ENCODE assay signal across 17 cellular contexts in genomic region chr13:39788097-39788496, GRCh38.
DNase-seq lines count a peak whose midpoint lies in the region; ATAC-seq and TF ChIP-seq lines count a peak whose summit lies in the region.
"Had no signal": no experiment of that assay in that cellular context is flagged by ENCODE, and none has a peak within 500 bp of the region (broad histone marks: within the 10 kb centered on the region; RNA-seq: fewer than 3 reads in every experiment).

No MANE protein-coding gene starts in this region.

- ATAC-seq in WTC11 (peak; percentile 77), heart right ventricle (peak; percentile 30 to 84 (median 72)), SK-N-SH treated with all-trans-retinoic acid at 6 μM for 48 hours (no peak)
- ATAC-seq: HCT116, K562 had no signal

- H3K9me3 ChIP-seq in heart right ventricle = peaks cover 0 to 20% (median 4%) of the 10 kb centered on the region in 11 donors
- peaks cover 4% of the 10 kb centered on the region for H3K9me3 ChIP-seq in trophoblast cell (ENCODE audit: insufficient read depth, low read depth, low read length)

- CTCF ChIA-PET in WTC11 (lab: Charles Lee) = no interaction called here

- H3K9me3 Mint-ChIP-seq in WTC11 = peaks cover 45% of the 10 kb centered on the region
- peaks cover 12% of the 10 kb centered on the region for H3K9me3 Mint-ChIP-seq in activated T-helper 1 cell treated with anti-CD3 and anti-CD28 coated beads, Interleukin-12 subunit alpha, Interleukin-12 subunit beta, Interleukin-2, Interleukin-4 antibody, amounts not matched to agents 30 ng/mL and 10 ng/mL and 1 ng/mL, durations not matched to agents 14 hours and 24 hours and 36 hours

- peaks cover 35% of the 10 kb centered on the region for H3K4me1 Mint-ChIP-seq in WTC11
- H3K4me1 Mint-ChIP-seq in activated T-helper 1 cell treated with anti-CD3 and anti-CD28 coated beads, Interleukin-12 subunit alpha, Interleukin-12 subunit beta, Interleukin-2, Interleukin-4 antibody, amounts not matched to agents 30 ng/mL and 10 ng/mL and 1 ng/mL, durations not matched to agents 14 hours and 24 hours and 36 hours (ENCODE audit: low read depth) = peaks cover 18% of the 10 kb centered on the region
- H3K4me1 Mint-ChIP-seq: B cell had no signal

- H2BK120ac ChIP-seq in trophoblast cell (ENCODE audit: insufficient read depth, low read length, poor library complexity) = no peak overlapping the region

- WGBS in heart right ventricle, 2 donors = 44 to 53% methylated on average over 5 of the region's 5 CpGs
- no CpG with 5 or more reads among the region's 5 CpGs for WGBS in trophoblast cell (ENCODE audit: extremely low coverage, insufficient coverage, insufficient read length)

- H3K79me1 ChIP-seq in trophoblast cell (ENCODE audit: low read length) = no peaks in the 10 kb centered on the region

- H3K9ac ChIP-seq in trophoblast cell (ENCODE audit: low read length) = no peak overlapping the region

- DNase-seq in DMS 273 (lab: John Stamatoyannopoulos, UW; ENCODE audit: unreplicated experiment) (peak; percentile 4), DMS 273 treated with DMSO at 0.1 percent for 48 hours (lab: John Stamatoyannopoulos, UW) (no peak), WTC11 (ENCODE audit: low spot score) (no peak), heart right ventricle (peak; percentile 21 to 44), trophoblast cell (peak; percentile 13 to 38)
- DNase-seq in activated T-helper 1 cell treated with anti-CD3 and anti-CD28 coated beads, Interleukin-12 subunit alpha, Interleukin-12 subunit beta, Interleukin-2, Interleukin-4 antibody, amounts not matched to agents 30 ng/mL and 10 ng/mL and 1 ng/mL, durations not matched to agents 14 hours and 24 hours and 36 hours (ENCODE audit: low spot score) = no peak
- no peak for DNase-seq in activated naive CD4-positive, alpha-beta T cell treated with Interleukin-2 at 50 U/mL for 16 hours
- DNase-seq: DMS153, GF-D8, NCI-H1105, NCI-H2081, Peyer's patch had no signal

- peak overlapping the region in 3 of 10 donors; percentile 4 to 42 (median 34) for H3K27ac ChIP-seq in heart right ventricle
- H3K27ac ChIP-seq in trophoblast cell (ENCODE audit: low read depth, low read length) = no peak overlapping the region
- H3K27ac ChIP-seq: 22Rv1, Peyer's patch had no signal

- peaks cover 34% of the 10 kb centered on the region for H3K36me3 Mint-ChIP-seq in WTC11
- H3K36me3 Mint-ChIP-seq in activated T-helper 1 cell treated with anti-CD3 and anti-CD28 coated beads, Interleukin-12 subunit alpha, Interleukin-12 subunit beta, Interleukin-2, Interleukin-4 antibody, amounts not matched to agents 30 ng/mL and 10 ng/mL and 1 ng/mL, durations not matched to agents 14 hours and 24 hours and 36 hours (ENCODE audit: low read depth) = peaks cover 3% of the 10 kb centered on the region

- H2AFZ ChIP-seq in trophoblast cell (ENCODE audit: insufficient read depth, low read length, poor library complexity) = no peak overlapping the region

- no peak overlapping the region for H3K4ac ChIP-seq in trophoblast cell (ENCODE audit: low read depth, low read length)

- no peak for TF ChIP-seq CTCF in WTC11 (IDR thresholded peaks at IDR 0.05)
- TF ChIP-seq CTCF in heart right ventricle (IDR thresholded peaks at IDR 0.05) = no peak

- no peak overlapping the region for H4K12ac ChIP-seq in trophoblast cell (ENCODE audit: low read depth, low read length)

- POLR2A ChIA-PET in WTC11 (lab: Charles Lee) = no interaction called here

- H2BK12ac ChIP-seq in trophoblast cell (ENCODE audit: low read length) = peak overlapping the region; percentile 83

- H4K8ac ChIP-seq in trophoblast cell (ENCODE audit: low read depth, low read length) = no peak overlapping the region

- intact Hi-C loops in heart right ventricle (cut with DNase I) = loop anchor here in 2 of 10 donors (5.0 to 10.0 kb wide), 2 partner anchors 157 to 894 kb away; no protein-coding TSS in a partner anchor
- intact Hi-C loops in activated T-helper 1 cell treated with anti-CD3 and anti-CD28 coated beads, Interleukin-12 subunit alpha, Interleukin-12 subunit beta, Interleukin-2, Interleukin-4 antibody, amounts not matched to agents 30 ng/mL and 10 ng/mL and 1 ng/mL, durations not matched to agents 14 hours and 24 hours and 36 hours (cut with micrococcal nuclease) = loop anchor here (10.0 kb wide), 1 partner anchor 517 kb away; no protein-coding TSS in a partner anchor

- H3K27ac Mint-ChIP-seq in WTC11 = no peak overlapping the region
- H3K27ac Mint-ChIP-seq in activated T-helper 1 cell treated with anti-CD3 and anti-CD28 coated beads, Interleukin-12 subunit alpha, Interleukin-12 subunit beta, Interleukin-2, Interleukin-4 antibody, amounts not matched to agents 30 ng/mL and 10 ng/mL and 1 ng/mL, durations not matched to agents 14 hours and 24 hours and 36 hours = no peak overlapping the region
- H3K27ac Mint-ChIP-seq: B cell had no signal

- H3K36me3 ChIP-seq in heart right ventricle (no peaks in the 10 kb centered on the region), trophoblast cell (ENCODE audit: control insufficient read depth in 1 of 2, insufficient read depth in 2 of 2, low read length in 2 of 2) (no peaks in the 10 kb centered on the region)
- H3K36me3 ChIP-seq: Peyer's patch had no signal

- H3K27me3 Mint-ChIP-seq in WTC11 (ENCODE audit: low read depth) = peaks cover 2% of the 10 kb centered on the region; the same call in 1 of the 2 replicates
- H3K27me3 Mint-ChIP-seq in activated T-helper 1 cell treated with anti-CD3 and anti-CD28 coated beads, Interleukin-12 subunit alpha, Interleukin-12 subunit beta, Interleukin-2, Interleukin-4 antibody, amounts not matched to agents 30 ng/mL and 10 ng/mL and 1 ng/mL, durations not matched to agents 14 hours and 24 hours and 36 hours (ENCODE audit: insufficient read depth) = no peaks in the 10 kb centered on the region
- H3K27me3 Mint-ChIP-seq: B cell had no signal

- no peak overlapping the region for H3K14ac ChIP-seq in trophoblast cell (ENCODE audit: low read length)

- no peak overlapping the region for H2AK5ac ChIP-seq in trophoblast cell (ENCODE audit: low read length)

- H3K4me3 ChIP-seq in heart right ventricle = no peak overlapping the region
- no peak overlapping the region for H3K4me3 ChIP-seq in trophoblast cell (ENCODE audit: low read depth, low read length)
- H3K4me3 ChIP-seq: K562, Peyer's patch had no signal

- peaks cover 0 to 32% (median 5%) of the 10 kb centered on the region in 9 donors for H3K4me1 ChIP-seq in heart right ventricle
- H3K4me1 ChIP-seq in trophoblast cell (ENCODE audit: control insufficient read depth in 1 of 2, insufficient read depth in 2 of 2, low read length in 2 of 2) = peaks cover 0 to 5% of the 10 kb centered on the region in 2 experiments
- H3K4me1 ChIP-seq: Peyer's patch had no signal

- no peak overlapping the region for H4K91ac ChIP-seq in trophoblast cell (ENCODE audit: low read depth, low read length)

- H3K27me3 ChIP-seq in heart right ventricle (no peaks in the 10 kb centered on the region), trophoblast cell (ENCODE audit: insufficient read depth, low read length) (no peaks in the 10 kb centered on the region)
- H3K27me3 ChIP-seq: Peyer's patch had no signal

- no peak overlapping the region for H3K4me3 Mint-ChIP-seq in WTC11
- H3K4me3 Mint-ChIP-seq in activated T-helper 1 cell treated with anti-CD3 and anti-CD28 coated beads, Interleukin-12 subunit alpha, Interleukin-12 subunit beta, Interleukin-2, Interleukin-4 antibody, amounts not matched to agents 30 ng/mL and 10 ng/mL and 1 ng/mL, durations not matched to agents 14 hours and 24 hours and 36 hours = no peak overlapping the region
- H3K4me3 Mint-ChIP-seq: B cell had no signal

- H3K79me2 ChIP-seq in trophoblast cell (ENCODE audit: control insufficient read depth, insufficient read depth, low read length, poor library complexity) = no peaks in the 10 kb centered on the region

- H2BK5ac ChIP-seq in trophoblast cell (ENCODE audit: low read depth, low read length, poor library complexity) = no peak overlapping the region

- H3K23ac ChIP-seq in trophoblast cell (ENCODE audit: low read length) = no peak overlapping the region

- H3K4me2 ChIP-seq in trophoblast cell (ENCODE audit: low read length) = no peak overlapping the region

- H3K18ac ChIP-seq in trophoblast cell (ENCODE audit: low read length) = no peak overlapping the region

TF ChIP-seq in WTC11, 78 proteins besides CTCF, POLR2A, EP300 and RAD21 (continues in another document):
- TF ChIP-seq ZSCAN18 (CRISPR knock-in tag; IDR thresholded peaks at IDR 0.05) = 0 out of 2 replicates have a peak, but pooled peaks have one; percentile 63
- 0 out of 2 replicates have a peak, but pooled peaks have one; percentile 20 for TF ChIP-seq TEAD4 (CRISPR knock-in tag; IDR thresholded peaks at IDR 0.05)
- no peak for TF ChIP-seq NFE2L1 (CRISPR knock-in tag; IDR thresholded peaks at IDR 0.05)
- peak; percentile 95; the same call in 1 of the 2 replicates for TF ChIP-seq TEAD1 (CRISPR knock-in tag; IDR thresholded peaks at IDR 0.05)

TF ChIP-seq in SK-N-SH treated with all-trans-retinoic acid at 6 μM for 48 hours, 23 proteins besides CTCF, POLR2A, EP300 and RAD21 (continues in another document):
- TF ChIP-seq ZNF565 (CRISPR knock-in tag; conservative IDR thresholded peaks at IDR 0.05; ENCODE audit: low read depth) (no peak), PATZ1 (CRISPR knock-in tag; IDR thresholded peaks at IDR 0.05; ENCODE audit: borderline replicate concordance) (no peak), TCF4 (CRISPR knock-in tag; IDR thresholded peaks at IDR 0.05; ENCODE audit: borderline replicate concordance) (no peak), OSR1 (CRISPR knock-in tag; IDR thresholded peaks at IDR 0.05) (no peak), ZC3H10 (CRISPR knock-in tag; IDR thresholded peaks at IDR 0.05) (no peak), BACH2 (CRISPR knock-in tag; IDR thresholded peaks at IDR 0.05; ENCODE audit: borderline replicate concordance) (no peak), GLIS3 (CRISPR knock-in tag; IDR thresholded peaks at IDR 0.05) (no peak), TOX (CRISPR knock-in tag; IDR thresholded peaks at IDR 0.05; ENCODE audit: borderline replicate concordance) (no peak)

Comparison
In these comparisons a context has a peak if more than half of its experiments do, and no peak if none do; other contexts are left out.
1. DNase-seq: peak in DMS 273 (single experiment), heart right ventricle (2 of 2) and trophoblast cell (2 of 2); none in DMS 273 treated with DMSO at 0.1 percent for 48 hours (single experiment), WTC11 (single experiment), activated T-helper 1 cell treated with anti-CD3 and anti-CD28 coated beads, Interleukin-12 subunit alpha, Interleukin-12 subunit beta, Interleukin-2, Interleukin-4 antibody, amounts not matched to agents 30 ng/mL and 10 ng/mL and 1 ng/mL, durations not matched to agents 14 hours and 24 hours and 36 hours (single experiment) and activated naive CD4-positive, alpha-beta T cell treated with Interleukin-2 at 50 U/mL for 16 hours (single experiment).